1 cellular context compared by ENCODE assay signal in the genomic region with DNA sequence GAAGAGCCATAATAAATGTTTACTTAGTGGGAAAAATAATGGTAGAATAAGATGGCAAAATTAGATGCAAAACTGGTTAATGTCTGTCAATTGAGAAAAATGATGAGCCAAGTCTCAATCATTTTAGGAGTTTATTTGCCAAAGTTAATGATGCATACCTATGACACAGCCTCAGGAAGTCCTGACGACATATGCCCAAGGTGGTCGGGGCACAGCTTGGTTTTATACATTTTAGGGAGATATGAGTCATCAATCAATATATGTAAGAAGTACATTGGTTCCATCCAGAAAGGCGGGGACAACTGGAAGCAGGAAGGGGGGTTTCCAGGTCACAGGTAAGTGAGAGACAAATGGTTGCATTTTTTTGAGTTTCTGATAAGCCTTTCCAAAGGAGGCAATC.
TF ChIP-seq lines count a peak whose summit lies in the region.

No MANE protein-coding gene starts in this region.

TF ChIP-seq in K562, 482 proteins besides CTCF, POLR2A, EP300 and RAD21 (continued from another document):
- TF ChIP-seq JUND (IDR thresholded peaks at IDR 0.05; ENCODE audit: borderline replicate concordance, low read depth, low read length) (peak; percentile 47; the same call in 1 of the 2 replicates), JUND (tag; IDR thresholded peaks at IDR 0.05; ENCODE audit: borderline replicate concordance, low read depth, low read length) (peak; percentile 8; the same call in 1 of the 3 replicates), ZNF586 (CRISPR knock-in tag; conservative IDR thresholded peaks at IDR 0.05) (no peak)
TF ChIP-seq in K562: peak in this region for 3.
